1 cellular context compared by ENCODE assay signal in genomic region chr15:58731756-58732535, GRCh38.
TF ChIP-seq lines count a peak whose summit lies in the region.

No MANE protein-coding gene starts in this region.

TF ChIP-seq in HepG2, 621 proteins besides CTCF, POLR2A, EP300 and RAD21:
- TF ChIP-seq HNRNPL (IDR thresholded peaks at IDR 0.05; ENCODE audit: low read depth, low read length) (no peak), CERS6 (CRISPR knock-in tag; IDR thresholded peaks at IDR 0.05) (no peak), ZNF749 (CRISPR knock-in tag; IDR thresholded peaks at IDR 0.05; ENCODE audit: borderline replicate concordance) (no peak), NR2F1 (CRISPR knock-in tag; IDR thresholded peaks at IDR 0.05) (no peak), UBTF (CRISPR knock-in tag; IDR thresholded peaks at IDR 0.05) (no peak), ZNF790 (CRISPR knock-in tag; IDR thresholded peaks at IDR 0.05; ENCODE audit: borderline replicate concordance) (no peak), HMG20A (CRISPR knock-in tag; IDR thresholded peaks at IDR 0.05; ENCODE audit: borderline replicate concordance) (no peak)
